ENCODE assay signal across 28 cellular contexts in the genomic region with DNA sequence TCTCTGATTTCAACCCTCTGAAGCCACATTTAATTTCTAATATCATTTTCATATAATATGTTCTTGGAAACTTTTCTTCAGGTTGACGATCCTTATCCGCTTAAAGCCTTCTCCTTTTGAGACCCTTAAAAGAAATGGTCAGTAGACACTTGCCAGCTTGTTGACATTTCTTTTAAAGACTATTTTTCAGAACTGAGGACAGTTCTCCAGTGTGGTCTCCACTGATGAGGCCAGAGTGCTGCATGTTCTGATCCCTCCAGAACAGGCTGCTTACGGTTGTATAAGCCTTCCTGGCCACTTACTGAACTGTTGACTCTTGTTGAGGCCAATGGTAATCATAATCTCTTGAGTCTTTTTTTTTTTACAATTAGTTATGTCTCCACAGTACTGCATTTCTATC.
"Had no signal": no experiment of that assay in that cellular context is flagged by ENCODE, and none has a peak within 500 bp of the region (broad histone marks: within the 10 kb centered on the region; RNA-seq: fewer than 3 reads in every experiment).

No MANE protein-coding gene starts in this region.

- H3K36me3 ChIP-seq: stomach, suprapubic skin, thoracic aorta, thyroid gland, tibial artery, tibial nerve, transverse colon, upper lobe of left lung, upper lobe of right lung, uterus, vagina had no signal

- H3K27ac ChIP-seq: stomach, suprapubic skin, testis, thoracic aorta, thyroid gland, tibial artery, tibial nerve, transverse colon, upper lobe of left lung, upper lobe of right lung, uterus, vagina had no signal

- H3K27ac Mint-ChIP-seq: stimulated activated effector memory CD8-positive, alpha-beta T cell treated with anti-CD3 and anti-CD28 coated beads, Interleukin-12 subunit alpha, Interleukin-12 subunit beta, amount 100 ng/mL, for 72 hours; stimulated activated memory B cell treated with anti-CD40 and anti-IgM and Interleukin-4, amounts not matched to agents 10 μg/mL and 1 μg/mL and 100 μg/mL, for 72 hours; stimulated activated naive B cell treated with anti-CD40 and anti-IgM and Interleukin-4, amounts not matched to agents 10 μg/mL and 1 μg/mL and 100 μg/mL, for 72 hours; stimulated activated naive CD8-positive, alpha-beta T cell treated with anti-CD3 and anti-CD28 coated beads, Interleukin-15, Interleukin-2, amounts not matched to agents 100 ng/mL and 50 ng/mL, for 24 hours; type B pancreatic cell had no signal

- H3K4me1 ChIP-seq: stomach, suprapubic skin, testis, thyroid gland, tibial artery, tibial nerve, transverse colon, upper lobe of left lung, upper lobe of right lung, uterus, vagina had no signal

- H3K9me3 ChIP-seq: stomach, suprapubic skin, testis, thoracic aorta, thyroid gland, tibial artery, transverse colon, upper lobe of left lung, upper lobe of right lung, uterus, vagina had no signal

- H3K4me3 ChIP-seq: stomach, suprapubic skin, testis, thoracic aorta, thyroid gland, tibial artery, tibial nerve, transverse colon, upper lobe of left lung, upper lobe of right lung, uterus, vagina had no signal

- H3K4me1 Mint-ChIP-seq: stimulated activated memory B cell treated with anti-CD40 and anti-IgM and Interleukin-4, amounts not matched to agents 10 μg/mL and 1 μg/mL and 100 μg/mL, for 72 hours; stimulated activated naive B cell treated with anti-CD40 and anti-IgM and Interleukin-4, amounts not matched to agents 10 μg/mL and 1 μg/mL and 100 μg/mL, for 72 hours had no signal

- H3K9me3 Mint-ChIP-seq: type B pancreatic cell had no signal

- ATAC-seq: stimulated activated effector memory CD8-positive, alpha-beta T cell treated with anti-CD3 and anti-CD28 coated beads, Interleukin-12 subunit alpha, Interleukin-12 subunit beta, amount 100 ng/mL, for 72 hours; stimulated activated memory B cell treated with anti-CD40 and anti-IgM and Interleukin-4, amounts not matched to agents 10 μg/mL and 1 μg/mL and 100 μg/mL, for 72 hours; stimulated activated naive B cell treated with anti-CD40 and anti-IgM and Interleukin-4, amounts not matched to agents 10 μg/mL and 1 μg/mL and 100 μg/mL, for 72 hours; stimulated activated naive CD8-positive, alpha-beta T cell treated with anti-CD3 and anti-CD28 coated beads, Interleukin-15, amount 100 ng/mL, for 72 hours; stimulated activated naive CD8-positive, alpha-beta T cell treated with anti-CD3 and anti-CD28 coated beads, Interleukin-15, Interleukin-2, amounts not matched to agents 100 U/mL and 50 U/mL, for 24 hours; upper lobe of right lung had no signal

- H3K36me3 Mint-ChIP-seq: stimulated activated effector memory CD8-positive, alpha-beta T cell treated with anti-CD3 and anti-CD28 coated beads, Interleukin-12 subunit alpha, Interleukin-12 subunit beta, amount 100 ng/mL, for 72 hours; stimulated activated memory B cell treated with anti-CD40 and anti-IgM and Interleukin-4, amounts not matched to agents 10 μg/mL and 1 μg/mL and 100 μg/mL, for 72 hours; type B pancreatic cell had no signal

- H3K4me3 Mint-ChIP-seq: stimulated activated effector memory CD8-positive, alpha-beta T cell treated with anti-CD3 and anti-CD28 coated beads, Interleukin-12 subunit alpha, Interleukin-12 subunit beta, amount 100 ng/mL, for 72 hours; stimulated activated memory B cell treated with anti-CD40 and anti-IgM and Interleukin-4, amounts not matched to agents 10 μg/mL and 1 μg/mL and 100 μg/mL, for 72 hours; stimulated activated naive B cell treated with anti-CD40 and anti-IgM and Interleukin-4, amounts not matched to agents 10 μg/mL and 1 μg/mL and 100 μg/mL, for 72 hours; stimulated activated naive CD8-positive, alpha-beta T cell treated with anti-CD3 and anti-CD28 coated beads, Interleukin-15, amount 100 ng/mL, for 72 hours; stimulated activated naive CD8-positive, alpha-beta T cell treated with anti-CD3 and anti-CD28 coated beads, Interleukin-15, Interleukin-2, amounts not matched to agents 100 ng/mL and 50 ng/mL, for 24 hours; type B pancreatic cell had no signal

- H3K27me3 Mint-ChIP-seq: stimulated activated naive CD8-positive, alpha-beta T cell treated with anti-CD3 and anti-CD28 coated beads, Interleukin-15, amount 100 ng/mL, for 72 hours; stimulated activated naive CD8-positive, alpha-beta T cell treated with anti-CD3 and anti-CD28 coated beads, Interleukin-15, Interleukin-2, amounts not matched to agents 100 ng/mL and 50 ng/mL, for 24 hours; type B pancreatic cell had no signal

- DNase-seq: stimulated activated CD4-positive, alpha-beta T cell treated with anti-CD3 and anti-CD28 coated beads, Interleukin-2, amount 100 ng/mL, for 48 hours; stimulated activated CD4-positive, alpha-beta T cell treated with anti-CD3 and anti-CD28 coated beads, Interleukin-4, amount 100 ng/mL, for 1 hour; stimulated activated CD4-positive, alpha-beta T cell treated with anti-CD3 and anti-CD28 coated beads, Interleukin-4, amount 100 ng/mL, for 24 hours; stimulated activated CD4-positive, alpha-beta T cell treated with anti-CD3 and anti-CD28 coated beads, Interleukin-4, amount 100 ng/mL, for 4 hours; stimulated activated CD8-positive, alpha-beta memory T cell treated with anti-CD3 and anti-CD28 coated beads, Interleukin-4, amount 100 ng/mL, for 48 hours; stimulated activated naive B cell treated with anti-CD40 and anti-IgM and Interleukin-4, amounts not matched to agents 10 μg/mL and 1 μg/mL and 100 μg/mL, for 72 hours; stimulated activated naive CD4-positive, alpha-beta T cell; stimulated activated naive CD4-positive, alpha-beta T cell treated with Interleukin-2 at 50 U/mL for 16 hours; stimulated activated naive CD8-positive, alpha-beta T cell treated with anti-CD3 and anti-CD28 coated beads, Interleukin-15, amount 100 ng/mL, for 72 hours; stimulated activated naive CD8-positive, alpha-beta T cell treated with anti-CD3 and anti-CD28 coated beads, Interleukin-15, Interleukin-2, amounts not matched to agents 100 U/mL and 50 U/mL, for 24 hours; stomach; substantia nigra; testis; thyroid gland; tibial artery; transverse colon; trophoblast cell; upper lobe of left lung; upper lobe of right lung; uterus had no signal
